Comparison of ENCODE assay signal across 8 cellular contexts in the genomic region with DNA sequence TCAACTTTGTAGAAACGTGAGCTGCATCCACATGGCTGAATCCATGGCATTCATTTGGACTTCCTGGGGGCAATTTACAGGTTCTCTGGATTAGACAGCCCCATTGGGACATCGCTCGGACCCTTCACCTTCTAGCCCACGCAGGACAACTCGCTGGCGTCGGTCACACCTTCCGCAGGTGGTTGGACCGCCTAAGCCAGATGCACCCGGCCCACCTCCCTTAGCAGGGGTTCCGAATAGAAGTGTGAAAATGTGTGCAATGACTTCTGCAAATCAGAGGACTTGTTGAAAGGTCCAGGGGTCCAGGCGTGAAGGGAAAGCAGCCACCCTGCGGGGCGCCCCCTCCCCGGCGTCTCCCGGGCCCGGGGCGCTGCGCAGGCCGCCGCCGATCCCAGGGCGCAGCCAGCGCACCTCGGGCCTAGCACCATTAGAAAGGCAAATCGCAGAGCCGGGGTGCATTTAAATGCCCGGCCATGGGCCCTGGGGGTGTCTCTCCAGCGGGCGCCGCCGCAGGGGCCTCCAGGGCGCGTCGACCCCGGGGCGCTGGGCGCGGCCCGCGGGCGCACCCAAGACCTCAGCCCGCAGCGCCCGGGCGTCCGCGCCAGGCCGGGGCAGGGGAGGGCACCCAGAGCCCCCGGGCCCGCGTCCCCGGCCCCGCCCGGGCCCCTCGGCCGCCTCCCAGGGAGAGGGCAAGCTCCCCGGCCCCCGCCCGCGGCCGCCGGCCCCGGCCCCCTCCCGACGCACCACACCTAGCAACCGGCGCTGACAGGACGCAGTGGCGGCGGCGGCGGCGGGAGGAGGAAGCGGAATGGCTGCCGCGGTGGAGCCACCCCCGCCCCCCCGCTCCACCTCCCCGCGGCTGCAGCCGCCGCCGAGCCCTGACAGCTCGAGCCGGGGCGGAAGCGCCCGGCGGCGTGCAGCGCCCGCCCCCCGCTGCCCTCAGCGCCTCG. TPM values are rescaled to one million over a fixed set of nuclear protein-coding genes. Genes with fewer than 3 reads are reported as not detected.
DNase-seq lines count a peak whose midpoint lies in the region; ATAC-seq and TF ChIP-seq lines count a peak whose summit lies in the region.

No MANE protein-coding gene starts in this region.

- H3K4me1 Mint-ChIP-seq in glutamatergic neuron (ENCODE audit: low read depth, unreplicated experiment), result peaks cover 5% of the 10 kb centered on the region

- WGBS in thyroid gland, 2 donors, result 3 to 5% methylated on average over 25 to 28 of the region's 97 CpGs

- DNase-seq in CD1c-positive myeloid dendritic cell (ENCODE audit: extremely low spot score) (peak; percentile 89), HK-2 (ENCODE audit: unreplicated experiment) (peak; percentile 29), SHP77 (lab: John Stamatoyannopoulos, UW) (peak; percentile 51 to 84), glutamatergic neuron (peak; percentile 71), omental fat pad (ENCODE audit: low spot score) (peak; percentile 31), thyroid gland (peak; percentile 70 to 72)
- DNase-seq in activated naive CD4-positive, alpha-beta T cell (lab: John Stamatoyannopoulos, UW), result peak; percentile 29 to 64 (median 38)

- TF ChIP-seq CTCF in glutamatergic neuron (IDR thresholded peaks at IDR 0.05; ENCODE audit: partially characterized antibody, unreplicated experiment) (no peak), omental fat pad (IDR thresholded peaks at IDR 0.05) (no peak), thyroid gland (IDR thresholded peaks at IDR 0.05) (no peak)

- H3K27me3 ChIP-seq in thyroid gland, result no peaks in the 10 kb centered on the region

- H3K36me3 Mint-ChIP-seq in glutamatergic neuron (ENCODE audit: unreplicated experiment), result no peaks in the 10 kb centered on the region

- H3K27ac Mint-ChIP-seq in glutamatergic neuron (ENCODE audit: unreplicated experiment), result peak overlapping the region; percentile 25

- intact Hi-C loops in thyroid gland (cut with DNase I), result no loop called here

- no peaks in the 10 kb centered on the region for H3K9me3 ChIP-seq in thyroid gland

- peaks cover 9% of the 10 kb centered on the region for H3K9me3 Mint-ChIP-seq in glutamatergic neuron (ENCODE audit: unreplicated experiment)

- H3K4me3 Mint-ChIP-seq in glutamatergic neuron (ENCODE audit: unreplicated experiment), result peak overlapping the region; percentile 74

- peaks cover 8% of the 10 kb centered on the region for H3K27me3 Mint-ChIP-seq in glutamatergic neuron (ENCODE audit: unreplicated experiment)

- H3K36me3 ChIP-seq in thyroid gland, result no peaks in the 10 kb centered on the region

- H3K4me1 ChIP-seq in thyroid gland, result peaks cover 7 to 38% of the 10 kb centered on the region in 2 donors

- peak overlapping the region in 2 of 3 donors; percentile 37 to 89 for H3K4me3 ChIP-seq in thyroid gland (replicated peaks in 1 of 3)

- TF ChIP-seq POLR2A in thyroid gland (IDR thresholded peaks at IDR 0.05), result peak in 1 of 2 donors; percentile 16

- ATAC-seq in GM19438 (IDR thresholded peaks at IDR 0.05; ENCODE audit: low read depth, unreplicated experiment) (peak; percentile 74), omental fat pad (ENCODE audit: low FRiP score) (peak; percentile 65)

- peak overlapping the region; percentile 34 to 75 (median 71) for H3K27ac ChIP-seq in thyroid gland

RNA-seq across cellular contexts. Expression of a gene that starts 1.2 kb away (rescaled TPM):
- total RNA-seq in glutamatergic neuron (ENCODE audit: unreplicated experiment), result 14.1 TPM
- 10 to 100 TPM; 12.1 to 15.3 (median 12.8) TPM for total RNA-seq in omental fat pad
- 10 to 100 TPM; 12.7 to 19.2 (median 14.7) TPM for total RNA-seq in thyroid gland

Comparison
In these comparisons a context has a peak if more than half of its experiments do, and no peak if none do; other contexts are left out.
1. Peak in every context shown above with its lines: DNase-seq, ATAC-seq, H3K4me3 ChIP-seq and H3K27ac ChIP-seq.
2. DNase-seq: peak in every context shown above with its lines; median percentile 89 in CD1c-positive myeloid dendritic cell; 71 in glutamatergic neuron; 71 in thyroid gland; 68 in SHP77; 38 in activated naive CD4-positive, alpha-beta T cell; 31 in omental fat pad; 29 in HK-2.